9 cellular contexts compared by ENCODE assay signal in genomic region chr14:37172024-37172869, GRCh38. TPM values are rescaled to one million over a fixed set of nuclear protein-coding genes. Genes with fewer than 3 reads are reported as not detected.
DNase-seq lines count a peak whose midpoint lies in the region; ATAC-seq, FAIRE-seq and TF ChIP-seq lines count a peak whose summit lies in the region.
"Had no signal": no experiment of that assay in that cellular context is flagged by ENCODE, and none has a peak within 500 bp of the region (broad histone marks: within the 10 kb centered on the region; RNA-seq: fewer than 3 reads in every experiment).

Gene SLC25A21 (minus strand): TSS chr14:37172606.

- TSS peak; percentile 83 for BruUV-seq in HepG2 (replicated peaks; lab: Mats Ljungman, UMichigan)

- in situ Hi-C loops in HepG2 (cut with HindIII; ENCODE audit: extremely low pct_ligation_motif_present, low pct_unique_long_range_greater_than_20kb) = no loop called here

- H3K9ac ChIP-seq in endocrine pancreas (ENCODE audit: control insufficient read depth, insufficient read depth, low read length) = peak within 1 kb of the TSS; percentile 76
- peak within 1 kb of the TSS; percentile 75 for H3K9ac ChIP-seq in HepG2 (ENCODE audit: insufficient read depth, low read depth, low read length)

- peak within 1 kb of the TSS; percentile 86 for H3K4me3 ChIP-seq in endocrine pancreas (ENCODE audit: control insufficient read depth, insufficient read depth, low read length)
- H3K4me3 ChIP-seq in HepG2 (replicated peaks in 1 of 3; ENCODE audit: insufficient read depth in 1 of 3, low read depth in 2 of 3, low read length in 3 of 3) = peak within 1 kb of the TSS; percentile 64 to 83 (median 71)

- H3K9me3 ChIP-seq in endocrine pancreas (ENCODE audit: control insufficient read depth, low read length) (no peaks in the 10 kb centered on the region), HepG2 (ENCODE audit: low read length) (no peaks in the 10 kb centered on the region)
- H3K9me3 ChIP-seq: neutrophil had no signal

- peak; percentile 91 to 94 for TF ChIP-seq POLR2A in HepG2 (IDR thresholded peaks at IDR 0.05; ENCODE audit: insufficient read depth in 1 of 2, low read depth in 2 of 2, low read length in 2 of 2)

- H3K4me2 ChIP-seq in HepG2 (ENCODE audit: low read depth, low read length) = peak within 1 kb of the TSS; percentile 94

- no peaks in the 10 kb centered on the region for H4K20me1 ChIP-seq in HepG2 (ENCODE audit: insufficient read depth, low read length)

- peak within 1 kb of the TSS; percentile 91 for H2AFZ ChIP-seq in HepG2 (ENCODE audit: low read length)

- CTCF ChIA-PET in HepG2 (lab: Yijun Ruan, JAX; ENCODE audit: low intra/inter-chr PET ratio, low total read pairs) = no interaction called here

- intact Hi-C loops in HepG2 (cut with micrococcal nuclease; ENCODE audit: unreplicated experiment) = loop anchor here (1.0 to 10.0 kb wide), 2 partner anchors 26 to 1523 kb away; no protein-coding TSS in a partner anchor

- DNase-seq in AG09319 (ENCODE audit: extremely low read depth, low read depth) (peak; percentile 56), HTR-8/SVneo (ENCODE audit: insufficient read length, low spot score) (peak; percentile 76), RPMI7951 (ENCODE audit: low read depth) (peak; percentile 69), HepG2 (ENCODE audit: low spot score) (peak; percentile 85), stromal cell of bone marrow (ENCODE audit: low read depth) (peak; percentile 52)

- FAIRE-seq in HTR-8/SVneo (lab: Jason Lieb, UNC) (peak; percentile 87), HepG2 (lab: Jason Lieb, UNC) (no peak)

- POLR2A ChIA-PET in HepG2 (lab: Yijun Ruan, JAX) = interaction anchor here (0.7 to 3.4 kb wide), 11 partner anchors 9 to 852 kb away, joined by 3 to 29 read pairs (median 4); partner anchors contain the start of genes MBIP and MIPOL1

- 2% methylated on average over 63 of the region's 66 CpGs for WGBS in HepG2 (ENCODE audit: low lambda C conversion rate)

- ATAC-seq in HepG2 = peak; percentile 96
- no peak for ATAC-seq in HG02852 (IDR thresholded peaks at IDR 0.05; ENCODE audit: unreplicated experiment)
- ATAC-seq in GM21825 (IDR thresholded peaks at IDR 0.05; ENCODE audit: unreplicated experiment) = no peak

- H3K79me2 ChIP-seq in HepG2 (ENCODE audit: insufficient read depth, low read length) = no peaks in the 10 kb centered on the region

- H3K27me3 ChIP-seq in endocrine pancreas (ENCODE audit: control insufficient read depth, insufficient read depth, low read length) (no peaks in the 10 kb centered on the region), HepG2 (ENCODE audit: control insufficient read depth in 1 of 2, insufficient read depth in 2 of 2, low read length in 2 of 2) (peaks cover 0 to 12% of the 10 kb centered on the region in 2 experiments; a peak in 1 of 5 replicates)

- peaks cover 4% of the 10 kb centered on the region for H3K4me1 ChIP-seq in endocrine pancreas (ENCODE audit: control insufficient read depth, insufficient read depth, low read length)
- H3K4me1 ChIP-seq in HepG2 (ENCODE audit: insufficient read depth, low read length) = peaks cover 14% of the 10 kb centered on the region

- H3K27ac ChIP-seq in HepG2 (ENCODE audit: extremely low read length, insufficient read depth, low read length) = peak within 1 kb of the TSS; percentile 69
- H3K27ac ChIP-seq: neutrophil had no signal

- H3K36me3 ChIP-seq in endocrine pancreas (ENCODE audit: control insufficient read depth, insufficient read depth, low read length) = no peaks in the 10 kb centered on the region
- H3K36me3 ChIP-seq in HepG2 (replicated peaks in 1 of 2; ENCODE audit: control insufficient read depth in 1 of 2, insufficient read depth in 2 of 2, low read length in 2 of 2) = no peaks in the 10 kb centered on the region
- H3K36me3 ChIP-seq: neutrophil had no signal

- TF ChIP-seq CTCF in AG09319 (IDR thresholded peaks at IDR 0.05; ENCODE audit: low read depth, low read length) (peak; percentile 21), HepG2 (CRISPR knock-in tag; IDR thresholded peaks at IDR 0.05) (peak; percentile 50)

- peak; percentile 9 to 50; a peak in 3 of 4 replicates for TF ChIP-seq EP300 in HepG2 (IDR thresholded peaks at IDR 0.05; ENCODE audit: low read depth in 2 of 2, low read length in 2 of 2)
- TF ChIP-seq EP300 in HepG2 (CRISPR knock-in tag; IDR thresholded peaks at IDR 0.05; ENCODE audit: borderline replicate concordance) = peak; percentile 66

- peak; percentile 60 for TF ChIP-seq RAD21 in HepG2 (CRISPR knock-in tag; IDR thresholded peaks at IDR 0.05)

TF ChIP-seq in HepG2, 621 proteins besides CTCF, POLR2A, EP300 and RAD21 (continues in another document):
- TF ChIP-seq GTF3A (CRISPR knock-in tag; conservative IDR thresholded peaks at IDR 0.05) (peak; percentile 97; the same call in 1 of the 2 replicates), ZNF816 (CRISPR knock-in tag; IDR thresholded peaks at IDR 0.05; ENCODE audit: borderline replicate concordance) (peak; percentile 99; the same call in 1 of the 2 replicates), ZNF446 (CRISPR knock-in tag; IDR thresholded peaks at IDR 0.05) (peak; percentile 97; the same call in 1 of the 2 replicates), ZNF121 (CRISPR knock-in tag; IDR thresholded peaks at IDR 0.05) (peak; percentile 53; the same call in 1 of the 2 replicates), AFF4 (CRISPR knock-in tag; IDR thresholded peaks at IDR 0.05) (no peak; the same call in 1 of the 2 replicates), ZNF138 (CRISPR knock-in tag; IDR thresholded peaks at IDR 0.05; ENCODE audit: low read depth) (peak; percentile 98)

RNA-seq across cellular contexts. Expression of gene SLC25A21, which starts in this region (rescaled TPM):
- total RNA-seq in RPMI7951 (2014; rRNA removed; shearing (Covaris generic)) = 0.68 and 0.84 TPM in 2 replicates
- 2.9 and 3.3 TPM in 2 replicates for total RNA-seq in HepG2 (2016; rRNA removed; fragmentation: Illumina TruSeq; extraction: Trizol)
- total RNA-seq in HepG2 (2016; cell fraction: cytosol; rRNA removed; fragmentation: Illumina TruSeq; extraction: Trizol; ENCODE audit: low read depth) = 0.44 and 0.51 TPM in 2 replicates
- 3.2 and 3.8 TPM in 2 replicates for total RNA-seq in HepG2 (2016; cell fraction: insoluble cytoplasmic fraction; rRNA removed; fragmentation: Illumina TruSeq; extraction: Trizol)
- 1.3 and 2.0 TPM in 2 replicates for total RNA-seq in HepG2 (2016; cell fraction: membrane; rRNA removed; fragmentation: Illumina TruSeq; extraction: Trizol)
- 4.4 and 5.0 TPM in 2 replicates for total RNA-seq in HepG2 (2016; cell fraction: nucleus; rRNA removed; fragmentation: Illumina TruSeq; extraction: Trizol)
- 0.60 and 1.9 TPM in 2 replicates for polyA plus RNA-seq in HepG2 (2011; rRNA removed)
- polyA plus RNA-seq in HepG2 (2011; cell fraction: cytosol; rRNA removed) = 0.47 and 0.60 TPM in 2 replicates
- 0.29 and 0.43 TPM in 2 replicates for polyA plus RNA-seq in HepG2 (2011; cell fraction: nucleus; rRNA removed)
- polyA plus RNA-seq in HepG2 (2012) = 0.44 and 1.4 TPM in 2 replicates
- 0.25 and 0.49 TPM in 2 replicates for polyA plus RNA-seq in HepG2 (2016; cell fraction: cytosol; fragmentation: Illumina TruSeq; extraction: Trizol; ENCODE audit: low read depth)
- 2.5 and 2.7 TPM in 2 replicates for polyA plus RNA-seq in HepG2 (2016; cell fraction: insoluble cytoplasmic fraction; fragmentation: Illumina TruSeq; extraction: Trizol; ENCODE audit: low read depth)
- polyA plus RNA-seq in HepG2 (2016; cell fraction: membrane; fragmentation: Illumina TruSeq; extraction: Trizol; ENCODE audit: low read depth) = 0.44 and 0.46 TPM in 2 replicates
- polyA plus RNA-seq in HepG2 (2016; cell fraction: nucleus; fragmentation: Illumina TruSeq; extraction: Trizol; ENCODE audit: insufficient read depth, low read depth) = 1.4 and 1.6 TPM in 2 replicates
- 1.1 and 1.9 TPM in 2 replicates for polyA minus RNA-seq in HepG2 (2011; rRNA and poly(A)+ RNA removed; ENCODE audit: low replicate concordance)
- 0.26 and 2.6 TPM in 2 replicates for polyA minus RNA-seq in HepG2 (2011; cell fraction: cytosol; rRNA and poly(A)+ RNA removed)
- 2.4 and 2.7 TPM in 2 replicates for polyA minus RNA-seq in HepG2 (2011; cell fraction: nucleus; rRNA and poly(A)+ RNA removed)

Comparison
In these comparisons a context has a peak if more than half of its experiments do, and no peak if none do; other contexts are left out.
1. Peak in DNase-seq in RPMI7951; RNA of the gene not detected or under 1 TPM.